ENCODE assay signal across 1 cellular context in genomic region chr9:130680836-130681768, GRCh38.
A peak's percentile ranks its signal among the peaks of the same experiment; 100 is the strongest.
TF ChIP-seq lines count a peak whose summit lies in the region.

No MANE protein-coding gene starts in this region.

TF ChIP-seq in K562, 482 proteins besides CTCF, POLR2A, EP300 and RAD21 (continued from another document and continues in another):
- peak; percentile 98; the same call in 1 of the 2 replicates for TF ChIP-seq FOXP4 (CRISPR knock-in tag; IDR thresholded peaks at IDR 0.05; ENCODE audit: borderline replicate concordance)
- no peak for TF ChIP-seq FOXM1 (IDR thresholded peaks at IDR 0.05; ENCODE audit: low read depth)
- TF ChIP-seq FOXM1 (CRISPR knock-in tag; IDR thresholded peaks at IDR 0.05; ENCODE audit: low read depth), result no peak
- TF ChIP-seq NFE2L1 (tag; IDR thresholded peaks at IDR 0.05; ENCODE audit: borderline replicate concordance, low read depth), result no peak
- TF ChIP-seq ARHGAP35 (IDR thresholded peaks at IDR 0.05; ENCODE audit: partially characterized antibody), result no peak
- peak; percentile 50 for TF ChIP-seq TBP (optimal IDR thresholded peaks at IDR 0.05; ENCODE audit: low read depth, low read length)
- TF ChIP-seq RBM25 (IDR thresholded peaks at IDR 0.05; ENCODE audit: low read depth, low read length, severe bottlenecking), result peak; percentile 5
- TF ChIP-seq ZC3H11A (IDR thresholded peaks at IDR 0.05; ENCODE audit: low read depth, low read length), result no peak
- no peak for TF ChIP-seq ETV1 (tag; conservative IDR thresholded peaks at IDR 0.05; ENCODE audit: low read depth)
- TF ChIP-seq NCOA6 (IDR thresholded peaks at IDR 0.05), result peak; percentile 78
- peak; percentile 45 for TF ChIP-seq ZNF121 (CRISPR knock-in tag; conservative IDR thresholded peaks at IDR 0.05)
- peak; percentile 78 for TF ChIP-seq E2F1 (CRISPR knock-in tag; IDR thresholded peaks at IDR 0.05)
- TF ChIP-seq E2F4 (CRISPR knock-in tag; IDR thresholded peaks at IDR 0.05; ENCODE audit: low read depth), result no peak
- TF ChIP-seq NKRF (IDR thresholded peaks at IDR 0.05; ENCODE audit: borderline replicate concordance), result no peak
- TF ChIP-seq ZNF589 (CRISPR knock-in tag; IDR thresholded peaks at IDR 0.05; ENCODE audit: low read depth), result no peak
- peak; percentile 67; the same call in 1 of the 2 replicates for TF ChIP-seq ZNF76 (CRISPR knock-in tag; IDR thresholded peaks at IDR 0.05; ENCODE audit: borderline replicate concordance)
- TF ChIP-seq HINFP (tag; conservative IDR thresholded peaks at IDR 0.05; ENCODE audit: low read depth), result no peak
- TF ChIP-seq EWSR1 (IDR thresholded peaks at IDR 0.05; ENCODE audit: borderline replicate concordance, low read depth, partially characterized antibody), result no peak
- peak in 1 of 2 experiments; percentile 73; a peak in 2 of 4 replicates for TF ChIP-seq ZNF639 (CRISPR knock-in tag; conservative IDR thresholded peaks at IDR 0.05 in 1 of 2, IDR thresholded peaks at IDR 0.05 in 1 of 2)
- no peak for TF ChIP-seq BMI1 (IDR thresholded peaks at IDR 0.05; ENCODE audit: low read length)
- peak in 1 of 2 experiments; percentile 62; a peak in 1 of 4 replicates for TF ChIP-seq SRF (CRISPR knock-in tag; IDR thresholded peaks at IDR 0.05)
- peak; percentile 67; the same call in 1 of the 2 replicates for TF ChIP-seq ZBTB7A (IDR thresholded peaks at IDR 0.05; ENCODE audit: borderline replicate concordance, control insufficient read depth, low read depth, low read length)
- TF ChIP-seq KDM1A (IDR thresholded peaks at IDR 0.05), result peak; percentile 67
- TF ChIP-seq NELFE (IDR thresholded peaks at IDR 0.05; ENCODE audit: insufficient read depth, insufficient read length), result no peak
- TF ChIP-seq MAZ (CRISPR knock-in tag; conservative IDR thresholded peaks at IDR 0.05 in 1 of 2, IDR thresholded peaks at IDR 0.05 in 1 of 2), result peak; percentile 58 to 89
- TF ChIP-seq ATF6 (CRISPR knock-in tag; IDR thresholded peaks at IDR 0.05), result peak; percentile 92; the same call in 1 of the 2 replicates
- peak; percentile 60 for TF ChIP-seq BHLHE40 (IDR thresholded peaks at IDR 0.05; ENCODE audit: low read length)
- TF ChIP-seq ZFX (CRISPR knock-in tag; IDR thresholded peaks at IDR 0.05), result peak; percentile 61
- no peak for TF ChIP-seq ZNF75A (CRISPR knock-in tag; IDR thresholded peaks at IDR 0.05)
- TF ChIP-seq RBFOX2 (IDR thresholded peaks at IDR 0.05; ENCODE audit: low read depth, low read length), result peak; percentile 68; the same call in 1 of the 2 replicates
- peak; percentile 51; the same call in 1 of the 2 replicates for TF ChIP-seq ZNF584 (CRISPR knock-in tag; IDR thresholded peaks at IDR 0.05; ENCODE audit: low read depth)
- TF ChIP-seq GMEB1 (CRISPR knock-in tag; IDR thresholded peaks at IDR 0.05), result peak; percentile 54
- peak; percentile 66 for TF ChIP-seq POLR2B (IDR thresholded peaks at IDR 0.05; ENCODE audit: low read depth, partially characterized antibody)
- no peak for TF ChIP-seq ID3 (CRISPR knock-in tag; IDR thresholded peaks at IDR 0.05)
- TF ChIP-seq ID3 (tag; IDR thresholded peaks at IDR 0.05), result no peak
- TF ChIP-seq CREBBP (IDR thresholded peaks at IDR 0.05; ENCODE audit: low read depth, low read length), result no peak
- TF ChIP-seq TCF3 (CRISPR knock-in tag; IDR thresholded peaks at IDR 0.05), result 0 out of 2 replicates have a peak, but pooled peaks have one; percentile 21
- TF ChIP-seq SMARCA5 (IDR thresholded peaks at IDR 0.05), result peak; percentile 35; the same call in 1 of the 2 replicates
- peak; percentile 91; the same call in 1 of the 2 replicates for TF ChIP-seq ZBTB2 (IDR thresholded peaks at IDR 0.05)
- TF ChIP-seq ELF1 (tag; IDR thresholded peaks at IDR 0.05), result no peak
- TF ChIP-seq USF1 (CRISPR knock-in tag; IDR thresholded peaks at IDR 0.05), result peak; percentile 82
- peak; percentile 71 for TF ChIP-seq FIP1L1 (IDR thresholded peaks at IDR 0.05; ENCODE audit: low read depth, low read length, poor library complexity, severe bottlenecking)
- peak; percentile 79 for TF ChIP-seq ZNF766 (CRISPR knock-in tag; conservative IDR thresholded peaks at IDR 0.05)
- TF ChIP-seq ZNF668 (CRISPR knock-in tag; IDR thresholded peaks at IDR 0.05), result no peak
- no peak for TF ChIP-seq ZNF316 (IDR thresholded peaks at IDR 0.05)
- TF ChIP-seq ZNF232 (CRISPR knock-in tag; IDR thresholded peaks at IDR 0.05), result peak; percentile 95
- TF ChIP-seq ADNP (tag; IDR thresholded peaks at IDR 0.05), result no peak
- peak in 1 of 2 experiments; percentile 60; a peak in 2 of 4 replicates for TF ChIP-seq HDAC1 (IDR thresholded peaks at IDR 0.05)
